In genomic region chr1:151790940-151791651, GRCh38 we compare ENCODE assay signal across 8 cellular contexts.
A peak's percentile ranks its signal among the peaks of the same experiment; 100 is the strongest.
DNase-seq lines count a peak whose midpoint lies in the region; ATAC-seq and TF ChIP-seq lines count a peak whose summit lies in the region.

No MANE protein-coding gene starts in this region.

- peak overlapping the region; percentile 75 for H3K9ac ChIP-seq in iPS-20b (ENCODE audit: low read depth, low read length)

- no peak for TF ChIP-seq POLR2A in GM18505 (IDR thresholded peaks at IDR 0.05; ENCODE audit: borderline replicate concordance, extremely low read depth, insufficient read depth, insufficient read length)

- peaks cover 27% of the 10 kb centered on the region for H3K4me1 Mint-ChIP-seq in activated naive CD8-positive, alpha-beta T cell treated with anti-CD3 and anti-CD28 coated beads, Interleukin-2, amount 50 U/mL, for 24 hours
- peaks cover 30% of the 10 kb centered on the region for H3K4me1 Mint-ChIP-seq in stimulated activated effector memory CD8-positive, alpha-beta T cell treated with anti-CD3 and anti-CD28 coated beads, Interleukin-12 subunit alpha, Interleukin-12 subunit beta, amount 100 ng/mL, for 72 hours

- peak overlapping the region; percentile 100 for H3K4me3 Mint-ChIP-seq in activated naive CD8-positive, alpha-beta T cell treated with anti-CD3 and anti-CD28 coated beads, Interleukin-2, amount 50 U/mL, for 24 hours
- H3K4me3 Mint-ChIP-seq in stimulated activated effector memory CD8-positive, alpha-beta T cell treated with anti-CD3 and anti-CD28 coated beads, Interleukin-12 subunit alpha, Interleukin-12 subunit beta, amount 100 ng/mL, for 72 hours: peak overlapping the region; percentile 97

- H3K36me3 ChIP-seq in iPS-20b (ENCODE audit: insufficient read depth, low read depth, low read length): no peaks in the 10 kb centered on the region

- H3K27ac Mint-ChIP-seq in activated naive CD8-positive, alpha-beta T cell treated with anti-CD3 and anti-CD28 coated beads, Interleukin-2, amount 50 U/mL, for 24 hours: peak overlapping the region; percentile 98
- H3K27ac Mint-ChIP-seq in stimulated activated effector memory CD8-positive, alpha-beta T cell treated with anti-CD3 and anti-CD28 coated beads, Interleukin-12 subunit alpha, Interleukin-12 subunit beta, amount 100 ng/mL, for 72 hours: peak overlapping the region; percentile 95

- H3K4me1 ChIP-seq in iPS-20b (ENCODE audit: insufficient read depth, low read length): no peaks in the 10 kb centered on the region

- peak overlapping the region; percentile 92 for H3K4me3 ChIP-seq in iPS-20b (ENCODE audit: low read length)

- peaks cover 8% of the 10 kb centered on the region for H3K36me3 Mint-ChIP-seq in activated naive CD8-positive, alpha-beta T cell treated with anti-CD3 and anti-CD28 coated beads, Interleukin-2, amount 50 U/mL, for 24 hours (ENCODE audit: low read depth)
- peaks cover 22% of the 10 kb centered on the region for H3K36me3 Mint-ChIP-seq in stimulated activated effector memory CD8-positive, alpha-beta T cell treated with anti-CD3 and anti-CD28 coated beads, Interleukin-12 subunit alpha, Interleukin-12 subunit beta, amount 100 ng/mL, for 72 hours

- no peak overlapping the region for H3K27ac ChIP-seq in iPS-20b (ENCODE audit: low read length)

- H3K9me3 ChIP-seq in iPS-20b (ENCODE audit: insufficient read depth, low read depth, low read length): no peaks in the 10 kb centered on the region

- ATAC-seq in activated naive CD8-positive, alpha-beta T cell treated with anti-CD3 and anti-CD28 coated beads, Interleukin-2, amount 50 U/mL, for 24 hours: no peak
- peak; percentile 0 for ATAC-seq in stimulated activated effector memory CD8-positive, alpha-beta T cell treated with anti-CD3 and anti-CD28 coated beads, Interleukin-12 subunit alpha, Interleukin-12 subunit beta, amount 100 ng/mL, for 72 hours
- no peak for ATAC-seq in GM18505 (IDR thresholded peaks at IDR 0.05; ENCODE audit: unreplicated experiment)

- DNase-seq in stimulated activated CD4-positive, alpha-beta T cell treated with anti-CD3 and anti-CD28 coated beads, Interleukin-4, amount 100 ng/mL, for 1 hour: peak; percentile 6
- DNase-seq in stimulated activated CD4-positive, alpha-beta T cell treated with anti-CD3 and anti-CD28 coated beads, Interleukin-4, amount 100 ng/mL, for 4 hours: no peak
- DNase-seq in NCI-H146 (lab: John Stamatoyannopoulos, UW): peak; percentile 47
- peak; percentile 25 for DNase-seq in activated naive CD8-positive, alpha-beta T cell treated with anti-CD3 and anti-CD28 coated beads, Interleukin-2, amount 50 U/mL, for 24 hours
- peak in 1 of 2 donors; percentile 66 for DNase-seq in stimulated activated effector memory CD8-positive, alpha-beta T cell treated with anti-CD3 and anti-CD28 coated beads, Interleukin-12 subunit alpha, Interleukin-12 subunit beta, amount 100 ng/mL, for 72 hours (ENCODE audit: low spot score in 2 of 2)
- no peak for DNase-seq in inferior parietal cortex (ENCODE audit: extremely low spot score)

- no peaks in the 10 kb centered on the region for H3K9me3 Mint-ChIP-seq in activated naive CD8-positive, alpha-beta T cell treated with anti-CD3 and anti-CD28 coated beads, Interleukin-2, amount 50 U/mL, for 24 hours
- H3K9me3 Mint-ChIP-seq in stimulated activated effector memory CD8-positive, alpha-beta T cell treated with anti-CD3 and anti-CD28 coated beads, Interleukin-12 subunit alpha, Interleukin-12 subunit beta, amount 100 ng/mL, for 72 hours: no peaks in the 10 kb centered on the region

- H3K27me3 Mint-ChIP-seq in activated naive CD8-positive, alpha-beta T cell treated with anti-CD3 and anti-CD28 coated beads, Interleukin-2, amount 50 U/mL, for 24 hours: peaks cover 3% of the 10 kb centered on the region

- H3K27me3 ChIP-seq in iPS-20b (ENCODE audit: insufficient read depth, low read length): 0 out of 2 replicates have a peak, but pooled peaks cover 10% of the 10 kb centered on the region

Comparison
In these comparisons a context has a peak if more than half of its experiments do, and no peak if none do; other contexts are left out.
1. DNase-seq: peak in stimulated activated CD4-positive, alpha-beta T cell treated with anti-CD3 and anti-CD28 coated beads, Interleukin-4, amount 100 ng/mL, for 1 hour (single experiment), NCI-H146 (single experiment) and activated naive CD8-positive, alpha-beta T cell treated with anti-CD3 and anti-CD28 coated beads, Interleukin-2, amount 50 U/mL, for 24 hours (single experiment); none in stimulated activated CD4-positive, alpha-beta T cell treated with anti-CD3 and anti-CD28 coated beads, Interleukin-4, amount 100 ng/mL, for 4 hours (0 of 2) and inferior parietal cortex (single experiment).